2 cellular contexts compared by ENCODE assay signal in the genomic region with DNA sequence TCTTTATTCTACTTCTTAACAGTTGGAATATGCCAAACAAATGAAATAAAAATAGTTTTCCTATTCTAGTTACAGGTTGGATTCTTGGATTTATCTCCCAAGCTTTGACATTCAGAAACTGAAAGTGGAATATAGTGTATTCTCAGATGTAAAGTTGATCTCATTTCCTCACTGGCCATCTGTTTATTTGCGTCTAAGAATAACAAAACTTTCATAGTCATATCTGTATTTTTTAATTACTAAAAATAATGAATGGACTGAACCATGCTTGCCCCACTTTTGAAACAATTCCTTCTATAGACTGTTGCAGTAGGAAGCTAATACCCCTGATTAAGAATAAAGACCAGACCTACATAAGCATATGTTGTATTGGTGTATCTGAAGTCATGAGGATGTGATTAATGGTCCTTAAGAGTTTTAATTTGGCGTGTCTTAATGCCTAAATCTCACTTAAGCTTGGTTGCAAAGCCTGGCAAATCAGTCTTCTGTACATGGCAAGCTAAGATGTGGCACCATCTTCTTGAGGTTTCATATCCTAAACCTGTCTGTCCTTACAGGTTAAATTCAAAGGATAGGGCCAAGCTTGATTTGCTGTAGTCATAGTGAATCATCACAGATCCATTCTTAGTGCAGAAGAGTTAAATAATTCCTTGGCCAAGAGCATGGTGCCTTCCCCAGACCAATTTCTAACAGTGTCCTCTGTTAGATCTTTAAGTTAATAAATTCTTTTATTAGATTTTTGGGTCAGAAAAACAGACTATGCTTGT.
TF ChIP-seq lines count a peak whose summit lies in the region.

No MANE protein-coding gene starts in this region.

TF ChIP-seq in SK-N-SH, 30 proteins besides CTCF, POLR2A, EP300 and RAD21 (continued from another document):
- TF ChIP-seq, protein P1, sequence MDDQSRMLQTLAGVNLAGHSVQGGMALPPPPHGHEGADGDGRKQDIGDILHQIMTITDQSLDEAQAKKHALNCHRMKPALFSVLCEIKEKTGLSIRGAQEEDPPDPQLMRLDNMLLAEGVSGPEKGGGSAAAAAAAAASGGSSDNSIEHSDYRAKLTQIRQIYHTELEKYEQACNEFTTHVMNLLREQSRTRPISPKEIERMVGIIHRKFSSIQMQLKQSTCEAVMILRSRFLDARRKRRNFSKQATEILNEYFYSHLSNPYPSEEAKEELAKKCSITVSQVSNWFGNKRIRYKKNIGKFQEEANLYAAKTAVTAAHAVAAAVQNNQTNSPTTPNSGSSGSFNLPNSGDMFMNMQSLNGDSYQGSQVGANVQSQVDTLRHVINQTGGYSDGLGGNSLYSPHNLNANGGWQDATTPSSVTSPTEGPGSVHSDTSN (IDR thresholded peaks at IDR 0.05), result peak; percentile 27; the same call in 1 of the 2 replicates

TF ChIP-seq in SK-N-SH treated with all-trans-retinoic acid at 6 μM for 48 hours, 23 proteins besides CTCF, POLR2A, EP300 and RAD21 (continued from another document):
- TF ChIP-seq, protein P2, sequence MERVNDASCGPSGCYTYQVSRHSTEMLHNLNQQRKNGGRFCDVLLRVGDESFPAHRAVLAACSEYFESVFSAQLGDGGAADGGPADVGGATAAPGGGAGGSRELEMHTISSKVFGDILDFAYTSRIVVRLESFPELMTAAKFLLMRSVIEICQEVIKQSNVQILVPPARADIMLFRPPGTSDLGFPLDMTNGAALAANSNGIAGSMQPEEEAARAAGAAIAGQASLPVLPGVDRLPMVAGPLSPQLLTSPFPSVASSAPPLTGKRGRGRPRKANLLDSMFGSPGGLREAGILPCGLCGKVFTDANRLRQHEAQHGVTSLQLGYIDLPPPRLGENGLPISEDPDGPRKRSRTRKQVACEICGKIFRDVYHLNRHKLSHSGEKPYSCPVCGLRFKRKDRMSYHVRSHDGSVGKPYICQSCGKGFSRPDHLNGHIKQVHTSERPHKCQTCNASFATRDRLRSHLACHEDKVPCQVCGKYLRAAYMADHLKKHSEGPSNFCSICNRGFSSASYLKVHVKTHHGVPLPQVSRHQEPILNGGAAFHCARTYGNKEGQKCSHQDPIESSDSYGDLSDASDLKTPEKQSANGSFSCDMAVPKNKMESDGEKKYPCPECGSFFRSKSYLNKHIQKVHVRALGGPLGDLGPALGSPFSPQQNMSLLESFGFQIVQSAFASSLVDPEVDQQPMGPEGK (CRISPR knock-in tag; IDR thresholded peaks at IDR 0.05; ENCODE audit: borderline replicate concordance), result no peak
- TF ChIP-seq ESRRG (CRISPR knock-in tag; IDR thresholded peaks at IDR 0.05) (no peak), PPARA (CRISPR knock-in tag; IDR thresholded peaks at IDR 0.05; ENCODE audit: borderline replicate concordance) (no peak)
